ENCODE assay signal across 23 cellular contexts in the genomic region with DNA sequence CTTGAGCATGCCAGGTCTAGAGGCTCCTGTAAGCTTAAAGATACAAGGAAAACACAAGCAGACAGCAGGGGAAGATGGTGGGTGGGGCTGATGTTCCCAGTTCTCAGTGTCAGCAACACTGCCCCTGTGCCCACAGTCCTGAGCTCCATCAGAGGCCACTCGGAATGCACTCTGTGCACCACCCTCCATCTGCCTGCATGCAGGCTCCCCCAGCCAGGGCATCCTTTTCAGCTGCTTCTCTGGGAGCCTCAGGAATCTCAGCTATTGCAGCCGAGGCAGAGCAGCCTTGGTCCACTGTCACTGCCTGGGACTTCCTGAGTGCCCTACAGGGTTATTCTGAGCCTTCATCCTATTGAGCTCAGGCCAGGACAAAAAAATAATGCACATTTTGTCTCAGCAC. TPM values are rescaled to one million over a fixed set of nuclear protein-coding genes. Genes with fewer than 3 reads are reported as not detected.
DNase-seq lines count a peak whose midpoint lies in the region; ATAC-seq, FAIRE-seq and TF ChIP-seq lines count a peak whose summit lies in the region.
"Had no signal": no experiment of that assay in that cellular context is flagged by ENCODE, and none has a peak within 500 bp of the region (broad histone marks: within the 10 kb centered on the region; RNA-seq: fewer than 3 reads in every experiment).

No MANE protein-coding gene starts in this region.

- no peaks in the 10 kb centered on the region for H3K9me1 ChIP-seq in IMR-90 (ENCODE audit: insufficient read depth, low read length)

- H3K23me2 ChIP-seq in H9 (ENCODE audit: insufficient read length, low read depth, low read length, poor library complexity, severe bottlenecking), result no peaks in the 10 kb centered on the region

- WGBS in IMR-90 (ENCODE audit: extremely low coverage in 2 of 2, insufficient read length in 1 of 2), 2 experiments, result 17% methylated on average over 2 of the region's 2 CpGs; no CpG with 5 or more reads in 1 of the 2 experiments
- WGBS in neuronal stem cell (ENCODE audit: extremely low coverage in 2 of 2, insufficient read length in 2 of 2, insufficient replicate concordance in 1 of 2), 2 donors, result no CpG with 5 or more reads among the region's 2 CpGs
- WGBS in H9 (ENCODE audit: extremely low coverage, insufficient read length, low lambda C conversion rate), result no CpG with 5 or more reads among the region's 2 CpGs

- H4K8ac ChIP-seq in IMR-90 (ENCODE audit: low read depth in 2 of 2, low read length in 2 of 2) (no peak overlapping the region), neuronal stem cell (ENCODE audit: low read depth, low read length) (no peak overlapping the region), H9 (replicated peaks; ENCODE audit: insufficient read length, low read depth, low read length) (no peak overlapping the region)

- H3K9me3 Mint-ChIP-seq in H9, result no peaks in the 10 kb centered on the region
- H3K9me3 Mint-ChIP-seq in activated CD4-positive, alpha-beta T cell treated with anti-CD3 and anti-CD28 coated beads, Interleukin-2, amount 10 ng/mL, durations not matched to agents 7 days and 5 days, result no peaks in the 10 kb centered on the region
- H3K9me3 Mint-ChIP-seq: CD4-positive, alpha-beta T cell; HFFc6 had no signal

- H4K20me1 ChIP-seq in IMR-90 (ENCODE audit: insufficient read depth, low read length) (no peaks in the 10 kb centered on the region), H9 (ENCODE audit: control insufficient read depth, insufficient read depth, insufficient read length) (no peaks in the 10 kb centered on the region)

- no peak overlapping the region for H3K9ac ChIP-seq in IMR-90 (ENCODE audit: low read depth, low read length)
- peak overlapping the region; percentile 9 for H3K9ac ChIP-seq in neuronal stem cell (ENCODE audit: low read depth, low read length, poor library complexity)
- H3K9ac ChIP-seq in H9 (ENCODE audit: extremely low read depth, insufficient read length, low read length), result no peak overlapping the region
- H3K9ac ChIP-seq: GM23248 had no signal

- H2AK5ac ChIP-seq in IMR-90 (ENCODE audit: low read depth, low read length), result no peak overlapping the region
- H2AK5ac ChIP-seq in neuronal stem cell (ENCODE audit: low read depth, low read length), result no peak overlapping the region
- no peak overlapping the region for H2AK5ac ChIP-seq in H9 (ENCODE audit: insufficient read length, low read length)

- TF ChIP-seq RAD21 in IMR-90 (IDR thresholded peaks at IDR 0.05; ENCODE audit: low read length), result no peak

- no peak for ATAC-seq in IMR-90 (ENCODE audit: low read depth)
- ATAC-seq: HCT116, K562 had no signal

- intact Hi-C loops in IMR-90 (cut with micrococcal nuclease), result no loop called here
- intact Hi-C loops in vagina (cut with DNase I), result no loop called here

- H2BK120ac ChIP-seq in IMR-90 (ENCODE audit: low read depth, low read length) (no peak overlapping the region), neuronal stem cell (ENCODE audit: low read depth, low read length) (no peak overlapping the region), H9 (ENCODE audit: low read depth, low read length, poor library complexity, severe bottlenecking) (no peak overlapping the region)

- no peaks in the 10 kb centered on the region for H3K4me1 ChIP-seq in IMR-90 (ENCODE audit: control insufficient read depth, insufficient read depth, low read length)
- H3K4me1 ChIP-seq in neuronal stem cell (ENCODE audit: control insufficient read depth in 2 of 2, insufficient read depth in 1 of 2, low read depth in 1 of 2, low read length in 2 of 2), result no peaks in the 10 kb centered on the region
- no peaks in the 10 kb centered on the region for H3K4me1 ChIP-seq in H9 (ENCODE audit: insufficient read depth, low read length)
- H3K4me1 ChIP-seq in vagina, result no peaks in the 10 kb centered on the region
- H3K4me1 ChIP-seq: BE2C, Caco-2 had no signal

- no peak overlapping the region for H3K4me3 Mint-ChIP-seq in H9
- no peak overlapping the region for H3K4me3 Mint-ChIP-seq in activated CD4-positive, alpha-beta T cell treated with anti-CD3 and anti-CD28 coated beads, Interleukin-2, amount 10 ng/mL, durations not matched to agents 7 days and 5 days
- H3K4me3 Mint-ChIP-seq: CD4-positive, alpha-beta T cell; HFFc6 had no signal

- H3K27ac ChIP-seq in IMR-90 (ENCODE audit: insufficient read depth, low read length) (no peak overlapping the region), neuronal stem cell (replicated peaks; ENCODE audit: low read length) (no peak overlapping the region), H9 (ENCODE audit: insufficient read length, low read depth, low read length) (no peak overlapping the region), vagina (no peak overlapping the region)
- H3K27ac ChIP-seq: GM23248, HL-60 had no signal

- H2BK5ac ChIP-seq in IMR-90 (ENCODE audit: low read depth, low read length, poor library complexity, severe bottlenecking) (no peak overlapping the region), neuronal stem cell (ENCODE audit: low read length) (no peak overlapping the region), H9 (ENCODE audit: insufficient read length, low read length) (no peak overlapping the region)

- no peak overlapping the region for H3K56ac ChIP-seq in IMR-90 (ENCODE audit: extremely low read depth, insufficient read depth, low read length)
- no peak overlapping the region for H3K56ac ChIP-seq in H9 (ENCODE audit: insufficient read length, low read depth, low read length)

- DNase-seq in IMR-90, result no peak
- DNase-seq in epidermal melanocyte (ENCODE audit: insufficient read length, low spot score), result peak; percentile 12
- no peak for DNase-seq in neuronal stem cell (ENCODE audit: low spot score)
- DNase-seq in H9, result no peak
- DNase-seq in frontal cortex (ENCODE audit: low spot score in 2 of 2), result no peak
- no peak for DNase-seq in vagina (ENCODE audit: extremely low spot score in 2 of 2)
- no peak for DNase-seq in activated CD4-positive, alpha-beta T cell treated with anti-CD3 and anti-CD28 coated beads, Interleukin-2, amount 10 ng/mL, durations not matched to agents 7 days and 5 days
- DNase-seq: ACHN; BE2C; C1 segment of cervical spinal cord; Caco-2; CD4-positive, alpha-beta T cell; GM23248; HFFc6 had no signal

- dilution Hi-C loops in IMR-90 (cut with HindIII; ENCODE audit: low sequenced_read_pairs, unreplicated experiment), result no loop called here

- H3K4ac ChIP-seq in IMR-90 (ENCODE audit: low read depth, low read length) (no peak overlapping the region), neuronal stem cell (ENCODE audit: low read length) (no peak overlapping the region), H9 (ENCODE audit: low read depth, low read length) (no peak overlapping the region)

- TF ChIP-seq CTCF in IMR-90 (conservative IDR thresholded peaks at IDR 0.05; ENCODE audit: low read depth, low read length) (no peak), H9 (conservative IDR thresholded peaks at IDR 0.05) (no peak), vagina (IDR thresholded peaks at IDR 0.05) (no peak)

- no peaks in the 10 kb centered on the region for H3K79me2 ChIP-seq in H9 (ENCODE audit: insufficient read depth, low read length)

- H3T11ph ChIP-seq in H9 (ENCODE audit: low read length), result no peak overlapping the region

- H2AFZ ChIP-seq in IMR-90 (replicated peaks; ENCODE audit: low read length, poor library complexity) (no peak overlapping the region), neuronal stem cell (ENCODE audit: low read length) (no peak overlapping the region), H9 (ENCODE audit: low read length) (no peak overlapping the region)
- H2AFZ ChIP-seq: GM23248 had no signal

- H4K91ac ChIP-seq in IMR-90 (ENCODE audit: insufficient read depth, low read depth, low read length) (no peak overlapping the region), neuronal stem cell (ENCODE audit: low read depth, low read length, poor library complexity) (no peak overlapping the region), H9 (ENCODE audit: insufficient read length, low read depth, low read length) (no peak overlapping the region)

- H3K14ac ChIP-seq in IMR-90 (replicated peaks; ENCODE audit: low read depth, low read length), result no peak overlapping the region
- no peak overlapping the region for H3K14ac ChIP-seq in neuronal stem cell (ENCODE audit: low read length)
- H3K14ac ChIP-seq in H9 (ENCODE audit: insufficient read depth, low read length), result no peak overlapping the region

- no peak for FAIRE-seq in frontal cortex (lab: Jason Lieb, UNC)
- FAIRE-seq: D721Med, G401.6, GM12891, GM18507, K562 had no signal

- H3K4me3 ChIP-seq in IMR-90 (ENCODE audit: insufficient read depth, low read depth, low read length), result no peak overlapping the region
- H3K4me3 ChIP-seq in neuronal stem cell (ENCODE audit: low read length in 2 of 2), result peak overlapping the region in 1 of 2 donors; percentile 21
- H3K4me3 ChIP-seq in vagina, result no peak overlapping the region
- H3K4me3 ChIP-seq: GM23248, K562 had no signal

- H2BK15ac ChIP-seq in IMR-90 (ENCODE audit: low read depth, low read length) (no peak overlapping the region), neuronal stem cell (ENCODE audit: low read length) (no peak overlapping the region), H9 (ENCODE audit: low read depth, low read length) (no peak overlapping the region)

- peaks cover 50% of the 10 kb centered on the region for H3K27me3 ChIP-seq in IMR-90 (ENCODE audit: control insufficient read depth, insufficient read depth, low read length)
- peaks cover 0 to 49% (median 16%) of the 10 kb centered on the region in 3 experiments for H3K27me3 ChIP-seq in neuronal stem cell (ENCODE audit: control insufficient read depth in 3 of 3, insufficient read depth in 3 of 3, low read depth in 1 of 3, low read length in 3 of 3)
- H3K27me3 ChIP-seq in H9 (ENCODE audit: insufficient read depth, low read length), result peaks cover 4% of the 10 kb centered on the region; the same call in 1 of the 2 replicates
- no peaks in the 10 kb centered on the region for H3K27me3 ChIP-seq in vagina

- TF ChIP-seq POLR2A in IMR-90 (IDR thresholded peaks at IDR 0.05; ENCODE audit: low read depth, low read length), result no peak
- no peak for TF ChIP-seq POLR2A in vagina (IDR thresholded peaks at IDR 0.05)

- H3K4me2 ChIP-seq in IMR-90 (ENCODE audit: low read depth, low read length) (no peak overlapping the region), neuronal stem cell (ENCODE audit: insufficient read depth, low read length, poor library complexity, severe bottlenecking) (no peak overlapping the region), H9 (ENCODE audit: insufficient read depth, insufficient read length, low read length) (no peak overlapping the region)

- peak overlapping the region; percentile 24 for H2AK9ac ChIP-seq in IMR-90 (replicated peaks; ENCODE audit: low read depth, low read length, poor library complexity)

- peaks cover 62% of the 10 kb centered on the region for H3K27me3 Mint-ChIP-seq in H9 (ENCODE audit: low read depth)
- peaks cover 39% of the 10 kb centered on the region for H3K27me3 Mint-ChIP-seq in activated CD4-positive, alpha-beta T cell treated with anti-CD3 and anti-CD28 coated beads, Interleukin-2, amount 10 ng/mL, durations not matched to agents 7 days and 5 days

- H3K18ac ChIP-seq in IMR-90 (ENCODE audit: low read depth, low read length) (no peak overlapping the region), neuronal stem cell (ENCODE audit: low read length) (no peak overlapping the region), H9 (ENCODE audit: insufficient read length, low read depth, low read length) (no peak overlapping the region)

- in situ Hi-C loops in IMR-90 (cut with MboI; ENCODE audit: low sequenced_read_pairs), result no loop called here

- no peaks in the 10 kb centered on the region for H3K79me1 ChIP-seq in IMR-90 (ENCODE audit: low read depth in 1 of 2, low read length in 2 of 2)
- no peaks in the 10 kb centered on the region for H3K79me1 ChIP-seq in neuronal stem cell (ENCODE audit: low read depth, low read length)
- no peaks in the 10 kb centered on the region for H3K79me1 ChIP-seq in H9 (ENCODE audit: insufficient read depth, low read depth, low read length, poor library complexity, severe bottlenecking)

- CTCF ChIA-PET in IMR-90 (lab: Yijun Ruan, JAX), result interaction anchor here (0.6 kb wide), 1 partner anchor 718 kb away, joined by 6 read pairs; no protein-coding TSS in a partner anchor
- CTCF ChIA-PET in activated CD4-positive, alpha-beta T cell treated with anti-CD3 and anti-CD28 coated beads, Interleukin-2, amount 10 ng/mL, durations not matched to agents 7 days and 5 days (lab: Charles Lee), result interaction anchor here (0.6 kb wide), 1 partner anchor 572 kb away, joined by 4 read pairs; no protein-coding TSS in a partner anchor

- no TSS peak for BruUV-seq in IMR-90 (replicated peaks; lab: Mats Ljungman, UMichigan)

- no peak overlapping the region for H3K27ac Mint-ChIP-seq in H9
- no peak overlapping the region for H3K27ac Mint-ChIP-seq in activated CD4-positive, alpha-beta T cell treated with anti-CD3 and anti-CD28 coated beads, Interleukin-2, amount 10 ng/mL, durations not matched to agents 7 days and 5 days
- H3K27ac Mint-ChIP-seq: CD4-positive, alpha-beta T cell; HFFc6 had no signal

- no peak overlapping the region for H4K5ac ChIP-seq in IMR-90 (ENCODE audit: low read depth, low read length)
- H4K5ac ChIP-seq in H9 (ENCODE audit: insufficient read length, low read depth, low read length), result no peak overlapping the region

- no peak overlapping the region for H2BK20ac ChIP-seq in IMR-90 (ENCODE audit: low read depth, low read length)
- H2BK20ac ChIP-seq in H9 (ENCODE audit: low read depth, low read length, poor library complexity, severe bottlenecking), result no peak overlapping the region

- H3K23ac ChIP-seq in IMR-90 (ENCODE audit: low read depth, low read length) (no peak overlapping the region), neuronal stem cell (ENCODE audit: low read depth, low read length, poor library complexity) (no peak overlapping the region), H9 (ENCODE audit: insufficient read length, low read depth, low read length) (no peak overlapping the region)

- H2BK12ac ChIP-seq in neuronal stem cell (ENCODE audit: low read length), result no peak overlapping the region
- no peak overlapping the region for H2BK12ac ChIP-seq in H9 (ENCODE audit: insufficient read length, low read depth, low read length)

- H3K9me3 ChIP-seq in IMR-90 (ENCODE audit: control insufficient read depth, insufficient read depth, low read length) (no peaks in the 10 kb centered on the region), neuronal stem cell (replicated peaks in 1 of 2; ENCODE audit: control insufficient read depth in 2 of 2, insufficient read depth in 1 of 2, low read depth in 1 of 2, low read length in 2 of 2) (no peaks in the 10 kb centered on the region), H9 (ENCODE audit: control insufficient read depth, low read depth, low read length) (no peaks in the 10 kb centered on the region), vagina (no peaks in the 10 kb centered on the region)
- H3K9me3 ChIP-seq: BE2C, Caco-2 had no signal

- H3K36me3 ChIP-seq in IMR-90 (ENCODE audit: control insufficient read depth, insufficient read depth, low read length) (no peaks in the 10 kb centered on the region), neuronal stem cell (replicated peaks in 1 of 2; ENCODE audit: control insufficient read depth in 2 of 2, insufficient read depth in 2 of 2, low read length in 2 of 2) (no peaks in the 10 kb centered on the region), vagina (no peaks in the 10 kb centered on the region)
- H3K36me3 ChIP-seq: BE2C had no signal

- POLR2A ChIA-PET in IMR-90 (lab: Charles Lee; ENCODE audit: unreplicated experiment), result interaction anchor here (0.7 kb wide), 1 partner anchor 684 kb away, joined by 9 read pairs; no protein-coding TSS in a partner anchor
- POLR2A ChIA-PET in activated CD4-positive, alpha-beta T cell treated with anti-CD3 and anti-CD28 coated beads, Interleukin-2, amount 10 ng/mL, durations not matched to agents 7 days and 5 days (lab: Charles Lee), result no interaction called here

- H3K36me3 Mint-ChIP-seq in H9 (ENCODE audit: insufficient read depth in 1 of 3, low read depth in 3 of 3), result no peaks in the 10 kb centered on the region
- no peaks in the 10 kb centered on the region for H3K36me3 Mint-ChIP-seq in activated CD4-positive, alpha-beta T cell treated with anti-CD3 and anti-CD28 coated beads, Interleukin-2, amount 10 ng/mL, durations not matched to agents 7 days and 5 days (ENCODE audit: low read depth)

- no peaks in the 10 kb centered on the region for H3K4me1 Mint-ChIP-seq in H9
- no peaks in the 10 kb centered on the region for H3K4me1 Mint-ChIP-seq in activated CD4-positive, alpha-beta T cell treated with anti-CD3 and anti-CD28 coated beads, Interleukin-2, amount 10 ng/mL, durations not matched to agents 7 days and 5 days

RNA-seq across cellular contexts. Expression of gene LBX1, which starts 22.2 kb away (rescaled TPM):
- total RNA-seq in IMR-90 (2012; rRNA removed), result not detected in 2 replicates
- polyA plus RNA-seq in IMR-90 (2012; rRNA removed), result not detected in 2 replicates
- not detected in 2 replicates for polyA plus RNA-seq in IMR-90 (2012; cell fraction: cytosol; rRNA removed)
- not detected in 2 replicates for polyA plus RNA-seq in IMR-90 (2012; cell fraction: nucleus; rRNA removed; ENCODE audit: low replicate concordance)
- polyA plus RNA-seq in neuronal stem cell (2013, experiment 1 of 2), result not detected
- polyA plus RNA-seq in neuronal stem cell (2013, experiment 2 of 2), result not detected
- not detected in 2 replicates for total RNA-seq in H9 (2021)
- total RNA-seq in frontal cortex, result not detected
- total RNA-seq in vagina, result not detected
- total RNA-seq in activated CD4-positive, alpha-beta T cell treated with anti-CD3 and anti-CD28 coated beads, Interleukin-2, amount 10 ng/mL, durations not matched to agents 7 days and 5 days, result not detected
- total RNA-seq: Caco-2; CD4-positive, alpha-beta T cell; GM23248; H4; HFFc6; HT1080; K562 had no signal
- polyA plus RNA-seq: GM23248, K562 had no signal
